ENCODE assay signal across 8 cellular contexts in the genomic region with DNA sequence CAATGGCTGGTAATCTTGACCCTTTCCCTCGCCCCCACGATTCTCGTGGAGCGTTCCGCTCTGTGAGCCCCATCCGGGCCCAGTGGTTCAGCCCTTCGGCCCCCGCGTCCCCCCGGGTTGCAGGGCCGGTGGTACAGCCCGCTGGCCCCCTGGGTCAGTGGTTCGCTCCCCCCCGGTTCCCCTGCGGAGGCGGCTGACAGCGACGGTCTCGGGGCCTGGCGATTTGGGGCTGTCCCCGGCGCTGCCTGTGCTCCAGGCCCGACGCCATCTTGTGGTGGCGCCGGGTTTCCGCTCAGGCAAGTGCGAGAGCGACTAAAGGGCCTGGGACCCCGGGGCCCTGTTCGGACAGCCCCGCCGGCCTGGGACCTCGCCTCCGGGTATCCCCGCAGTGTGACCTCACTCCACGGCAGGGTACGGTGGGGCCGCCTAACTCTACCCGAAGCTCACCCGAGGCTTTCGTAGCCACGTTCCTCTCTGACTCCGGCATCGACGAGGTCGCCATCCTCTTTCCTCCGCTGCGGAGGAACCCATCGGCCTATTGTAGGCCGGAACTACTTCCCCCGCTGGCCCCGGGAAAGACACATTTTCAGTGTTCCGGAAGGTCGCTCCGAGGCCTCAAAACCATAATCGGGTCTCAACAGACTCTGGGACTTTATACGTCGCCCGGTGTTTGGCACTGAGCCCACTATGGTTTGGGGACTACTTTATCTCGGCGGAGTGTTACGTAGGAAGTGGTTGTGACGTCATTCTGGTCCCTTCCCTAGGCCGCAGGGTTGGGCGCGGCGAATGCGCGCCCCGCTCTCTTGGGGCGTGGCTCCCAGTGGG. TPM values are rescaled to one million over a fixed set of nuclear protein-coding genes. Genes with fewer than 3 reads are reported as not detected.
DNase-seq lines count a peak whose midpoint lies in the region; ATAC-seq and TF ChIP-seq lines count a peak whose summit lies in the region.

ZNF335 (minus strand) TSS at position 529 of the 825 bp plus-strand sequence. CDS start 793 bp downstream, outside the sequence.

- TF ChIP-seq POLR2A in right lobe of liver (IDR thresholded peaks at IDR 0.05): peak; percentile 90

- H3K4me1 Mint-ChIP-seq in CD4-positive, alpha-beta T cell (ENCODE audit: low read depth): peaks cover 28% of the 10 kb centered on the region
- peaks cover 21% of the 10 kb centered on the region for H3K4me1 Mint-ChIP-seq in activated CD4-positive, alpha-beta memory T cell treated with anti-CD3 and anti-CD28 coated beads for 36 hours (ENCODE audit: low read depth)

- H3K36me3 Mint-ChIP-seq in CD4-positive, alpha-beta T cell (ENCODE audit: low read depth): peaks cover 50% of the 10 kb centered on the region
- H3K36me3 Mint-ChIP-seq in activated CD4-positive, alpha-beta memory T cell treated with anti-CD3 and anti-CD28 coated beads for 36 hours: peaks cover 15% of the 10 kb centered on the region

- WGBS in right lobe of liver (ENCODE audit: insufficient coverage, low coverage, low lambda C conversion rate, missing lambda C conversion rate): no CpG with 5 or more reads among the region's 72 CpGs

- H3K4me1 ChIP-seq in right lobe of liver: peaks cover 0 to 15% (median 3%) of the 10 kb centered on the region in 4 donors

- peak within 1 kb of the TSS; percentile 100 for H3K27ac ChIP-seq in CD4-positive, alpha-beta T cell (ENCODE audit: low read depth, low read length)
- H3K27ac ChIP-seq in dorsolateral prefrontal cortex: peak within 1 kb of the TSS; percentile 97 to 100 (median 100)
- H3K27ac ChIP-seq in right lobe of liver: peak within 1 kb of the TSS; percentile 98 to 99 (median 98)

- no peak for TF ChIP-seq CTCF in CD4-positive, alpha-beta T cell (IDR thresholded peaks at IDR 0.05)
- TF ChIP-seq CTCF in dorsolateral prefrontal cortex (IDR thresholded peaks at IDR 0.05 in 54 of 56, conservative IDR thresholded peaks at IDR 0.05 in 2 of 56; ENCODE audit: low read depth in 1 of 56, partially characterized antibody in 56 of 56) (peak in 53 of 56 donors; percentile 15 to 73 (median 54)), right lobe of liver (IDR thresholded peaks at IDR 0.05) (peak; percentile 29 to 44 (median 43))

- peak within 1 kb of the TSS; percentile 94 for H3K4me3 Mint-ChIP-seq in CD4-positive, alpha-beta T cell
- H3K4me3 Mint-ChIP-seq in activated CD4-positive, alpha-beta memory T cell treated with anti-CD3 and anti-CD28 coated beads for 36 hours: peak within 1 kb of the TSS; percentile 85

- no peaks in the 10 kb centered on the region for H3K9me3 ChIP-seq in CD4-positive, alpha-beta T cell (ENCODE audit: control insufficient read depth, low read length)
- H3K9me3 ChIP-seq in right lobe of liver: no peaks in the 10 kb centered on the region

- peak within 1 kb of the TSS; percentile 100 for H3K27ac Mint-ChIP-seq in CD4-positive, alpha-beta T cell
- peak within 1 kb of the TSS; percentile 99 for H3K27ac Mint-ChIP-seq in activated CD4-positive, alpha-beta memory T cell treated with anti-CD3 and anti-CD28 coated beads for 36 hours

- peaks cover 4% of the 10 kb centered on the region for H3K27me3 Mint-ChIP-seq in CD4-positive, alpha-beta T cell
- peaks cover 3% of the 10 kb centered on the region for H3K27me3 Mint-ChIP-seq in activated CD4-positive, alpha-beta memory T cell treated with anti-CD3 and anti-CD28 coated beads for 36 hours

- H3K36me3 ChIP-seq in right lobe of liver: peaks cover 0 to 26% (median 14%) of the 10 kb centered on the region in 4 donors

- H3K27me3 ChIP-seq in CD4-positive, alpha-beta T cell (ENCODE audit: control insufficient read depth, insufficient read depth, low read length): no peaks in the 10 kb centered on the region
- no peaks in the 10 kb centered on the region for H3K27me3 ChIP-seq in dorsolateral prefrontal cortex
- no peaks in the 10 kb centered on the region for H3K27me3 ChIP-seq in right lobe of liver

- intact Hi-C loops in CD4-positive, alpha-beta T cell (cut with DNase I, micrococcal nuclease): loop anchor here (1.0 to 10.0 kb wide), 10 partner anchors 37 to 1087 kb away; partner anchors contain the start of genes CTSA (in 2 of the 2), NCOA5 (in 2 of the 2), NEURL2 (in 2 of the 2) and DNTTIP1 (in 1 of the 2)
- intact Hi-C loops in activated CD4-positive, alpha-beta memory T cell treated with anti-CD3 and anti-CD28 coated beads for 36 hours (cut with micrococcal nuclease): loop anchor here (1.0 to 5.0 kb wide), 7 partner anchors 37 to 160 kb away; partner anchors contain the start of genes ACOT8, CTSA, NCOA5 and NEURL2
- intact Hi-C loops in dorsolateral prefrontal cortex (cut with DNase I): loop anchor here (1.0 to 10.0 kb wide), 6 partner anchors 37 to 1007 kb away; partner anchors contain the start of genes CTSA (in 1 of the 2), DNTTIP1 (in 1 of the 2), NCOA5 (in 1 of the 2) and NEURL2 (in 1 of the 2)
- intact Hi-C loops in right lobe of liver (cut with DNase I): no loop called here

- H3K4me3 ChIP-seq in dorsolateral prefrontal cortex (peak within 1 kb of the TSS; percentile 63 to 100 (median 90)), right lobe of liver (peak within 1 kb of the TSS; percentile 78 to 97 (median 81))

- CTCF ChIA-PET in CD4-positive, alpha-beta T cell (lab: Charles Lee): interaction anchor here (0.7 to 3.9 kb wide), 4 partner anchors 15 to 82 kb away, joined by 3 to 20 read pairs (median 6); partner anchors contain the start of gene PCIF1
- CTCF ChIA-PET in activated CD4-positive, alpha-beta memory T cell treated with anti-CD3 and anti-CD28 coated beads for 36 hours (lab: Charles Lee): interaction anchor here (1.1 to 11.8 kb wide), 10 partner anchors 12 to 171 kb away, joined by 3 to 98 read pairs (median 30); partner anchors contain the start of genes CTSA, NEURL2 and PCIF1

- ATAC-seq in CD4-positive, alpha-beta T cell (ENCODE audit: poor library complexity): peak; percentile 80
- ATAC-seq in GM19438 (IDR thresholded peaks at IDR 0.05; ENCODE audit: low read depth, unreplicated experiment): peak; percentile 82
- ATAC-seq in HG03575 (IDR thresholded peaks at IDR 0.05; ENCODE audit: extremely low read depth, insufficient number of reproducible peaks, low FRiP score, unreplicated experiment): peak; percentile 25
- peak; percentile 88 to 93 (median 90) for ATAC-seq in right lobe of liver

- no peaks in the 10 kb centered on the region for H3K9me3 Mint-ChIP-seq in CD4-positive, alpha-beta T cell
- no peaks in the 10 kb centered on the region for H3K9me3 Mint-ChIP-seq in activated CD4-positive, alpha-beta memory T cell treated with anti-CD3 and anti-CD28 coated beads for 36 hours

- POLR2A ChIA-PET in CD4-positive, alpha-beta T cell (lab: Charles Lee): interaction anchor here (0.7 to 7.4 kb wide), 19 partner anchors 11 to 435 kb away, joined by 3 to 195 read pairs (median 8); partner anchors contain the start of genes ACOT8, CTSA, DNTTIP1 and ELMO2
- POLR2A ChIA-PET in activated CD4-positive, alpha-beta memory T cell treated with anti-CD3 and anti-CD28 coated beads for 36 hours (lab: Charles Lee): interaction anchor here (1.2 to 3.6 kb wide), 5 partner anchors 37 to 172 kb away, joined by 3 to 28 read pairs (median 3); partner anchors contain the start of genes PCIF1 and ZSWIM1

- DNase-seq in CD4-positive, alpha-beta T cell: peak; percentile 86 to 96 (median 93)
- peak; percentile 84 for DNase-seq in NCI-H82 treated with DMSO at 0.1 percent for 48 hours (lab: John Stamatoyannopoulos, UW; ENCODE audit: unreplicated experiment)
- DNase-seq in activated CD4-positive, alpha-beta memory T cell treated with anti-CD3 and anti-CD28 coated beads for 36 hours: peak; percentile 95
- peak; percentile 88 to 97 (median 94) for DNase-seq in dorsolateral prefrontal cortex
- DNase-seq in right lobe of liver: peak; percentile 95 to 96 (median 96)
- peak; percentile 92 to 94 for DNase-seq in stimulated activated CD4-positive, alpha-beta T cell treated with anti-CD3 and anti-CD28 coated beads, Interleukin-4, amount 100 ng/mL, for 4 hours

RNA-seq across cellular contexts. Expression of gene ZNF335, which starts in this region (rescaled TPM):
- 10 to 100 TPM; 67.3 to 74.6 TPM for total RNA-seq in CD4-positive, alpha-beta T cell
- 10 to 100 TPM; 24.1 to 26.0 TPM for total RNA-seq in activated CD4-positive, alpha-beta memory T cell treated with anti-CD3 and anti-CD28 coated beads for 36 hours
- total RNA-seq in dorsolateral prefrontal cortex (10 to 100 TPM; 20.9 to 40.0 (median 26.7) TPM), right lobe of liver (1 to 10 TPM; 6.5 to 9.3 (median 7.8) TPM)

Comparison
In these comparisons a context has a peak if more than half of its experiments do, and no peak if none do; other contexts are left out.
1. Peak in every context shown above with its lines: DNase-seq, ATAC-seq, H3K4me3 ChIP-seq and H3K27ac ChIP-seq.
2. ATAC-seq: peak in every context shown above with its lines; median percentile 90 in right lobe of liver; 82 in GM19438; 80 in CD4-positive, alpha-beta T cell; 25 in HG03575.
3. intact Hi-C loops: an anchor here in CD4-positive, alpha-beta T cell (1.0 to 10.0 kb wide), activated CD4-positive, alpha-beta memory T cell treated with anti-CD3 and anti-CD28 coated beads for 36 hours (1.0 to 5.0 kb wide) and dorsolateral prefrontal cortex (1.0 to 10.0 kb wide); none called in right lobe of liver.